ENCODE assay signal across 14 cellular contexts in the genomic region with DNA sequence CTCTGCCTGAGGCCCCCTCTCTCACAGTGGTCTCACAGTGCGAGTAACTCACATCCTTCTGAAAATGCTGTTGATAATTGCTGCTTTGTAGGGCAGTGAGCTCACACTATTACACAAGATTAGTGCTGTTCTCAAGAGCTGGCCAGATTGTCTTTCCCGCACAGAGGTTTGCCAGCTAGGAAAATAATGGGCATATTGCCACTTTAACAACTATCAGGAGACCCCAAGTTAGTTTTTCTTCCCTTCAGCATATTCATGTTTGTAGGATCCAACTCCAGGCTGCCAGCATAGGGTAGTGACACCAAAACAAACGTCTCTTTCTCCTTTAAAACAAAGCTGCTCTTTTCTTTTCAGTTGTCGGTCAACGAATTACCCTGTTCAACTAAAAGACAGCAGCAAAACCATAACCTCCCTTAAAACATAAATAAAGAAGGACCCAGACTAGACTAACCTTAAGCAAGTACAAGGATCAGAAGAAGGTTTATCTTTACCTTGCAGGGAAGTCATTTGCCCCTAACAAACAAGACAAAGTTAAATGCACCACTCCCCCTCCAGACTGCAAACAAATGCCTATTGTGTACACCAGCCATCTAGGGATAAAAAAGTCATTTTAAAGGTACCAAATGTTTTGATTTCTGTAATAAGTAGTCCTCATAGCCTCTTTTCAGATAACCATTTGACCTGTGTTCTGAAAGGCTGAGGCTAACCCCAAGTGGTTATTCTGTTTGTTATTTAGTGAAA.
DNase-seq lines count a peak whose midpoint lies in the region; ATAC-seq, FAIRE-seq and TF ChIP-seq lines count a peak whose summit lies in the region.
"Had no signal": no experiment of that assay in that cellular context is flagged by ENCODE, and none has a peak within 500 bp of the region (broad histone marks: within the 10 kb centered on the region; RNA-seq: fewer than 3 reads in every experiment).

No MANE protein-coding gene starts in this region.

- H3K36me3 ChIP-seq in cardiac muscle cell (peaks cover 85% of the 10 kb centered on the region), pancreas (no peaks in the 10 kb centered on the region)
- H3K36me3 ChIP-seq: BLaER1 treated with 17β-estradiol and CSF1 and Interleukin-3, amounts not matched to agents 10 nM and 100 nM had no signal

- ATAC-seq in pancreas (peak in 3 of 4 donors; percentile 43 to 55 (median 49)), HG02938 (IDR thresholded peaks at IDR 0.05; ENCODE audit: unreplicated experiment) (no peak), GM18502 (IDR thresholded peaks at IDR 0.05; ENCODE audit: poor library complexity, unreplicated experiment) (no peak)
- ATAC-seq: activated naive CD4-positive, alpha-beta T cell treated with anti-CD3 and anti-CD28 coated beads, Interleukin-2, amount 50 U/mL, for 72 hours had no signal

- TF ChIP-seq CTCF in cardiac muscle cell (IDR thresholded peaks at IDR 0.05; ENCODE audit: low read depth, low read length) (no peak), pancreas (IDR thresholded peaks at IDR 0.05) (no peak)

- H3K27me3 ChIP-seq in cardiac muscle cell, result no peaks in the 10 kb centered on the region
- no peaks in the 10 kb centered on the region for H3K27me3 ChIP-seq in pancreas
- H3K27me3 ChIP-seq: BLaER1 treated with 17β-estradiol and CSF1 and Interleukin-3, amounts not matched to agents 10 nM and 100 nM had no signal

- DNase-seq in COLO829 (ENCODE audit: low spot score) (peak; percentile 45), amygdala (lab: John Stamatoyannopoulos, UW) (peak in 36 of 56 donors; percentile 1 to 68 (median 24)), cardiac muscle cell (ENCODE audit: low read depth in 1 of 2, low spot score in 1 of 2) (peak in 1 of 2 donors; percentile 79), pancreas (no peak), AML-193 (lab: John Stamatoyannopoulos, UW) (no peak), 8988T (no peak)
- DNase-seq: activated CD4-positive, alpha-beta T cell treated with anti-CD3 and anti-CD28 coated beads, Interleukin-2, amount 50 U/mL, for 48 hours; NCI-H69 had no signal

- peak overlapping the region; percentile 77 for H3K27ac ChIP-seq in cardiac muscle cell
- no peak overlapping the region for H3K27ac ChIP-seq in pancreas
- H3K27ac ChIP-seq: BLaER1 treated with 17β-estradiol and CSF1 and Interleukin-3, amounts not matched to agents 10 nM and 100 nM had no signal

- H3K4me1 ChIP-seq in cardiac muscle cell (ENCODE audit: low read depth), result peaks cover 17% of the 10 kb centered on the region
- H3K4me1 ChIP-seq in pancreas, result peaks cover 0 to 12% (median 9%) of the 10 kb centered on the region in 3 donors

- 44 to 53% methylated on average over 5 of the region's 5 CpGs for WGBS in pancreas, 2 donors

- H3K4me3 ChIP-seq in cardiac muscle cell, result no peak overlapping the region
- no peak overlapping the region for H3K4me3 ChIP-seq in pancreas
- H3K4me3 ChIP-seq: BLaER1 treated with 17β-estradiol and CSF1 and Interleukin-3, amounts not matched to agents 10 nM and 100 nM; skin epidermis had no signal

- intact Hi-C loops in pancreas (cut with DNase I), result loop anchor here in 1 of 3 donors (10.0 kb wide), 1 partner anchor 1198 kb away; no protein-coding TSS in a partner anchor

- H3K9me3 ChIP-seq in cardiac muscle cell (ENCODE audit: low read depth), result no peaks in the 10 kb centered on the region
- no peaks in the 10 kb centered on the region for H3K9me3 ChIP-seq in pancreas

- no peak for FAIRE-seq in pancreas (lab: Jason Lieb, UNC)
- FAIRE-seq: endothelial cell of umbilical vein had no signal

Comparison
In these comparisons a context has a peak if more than half of its experiments do, and no peak if none do; other contexts are left out.
1. DNase-seq: peak in COLO829 (single experiment) and amygdala (36 of 56); none in pancreas (0 of 6), AML-193 (0 of 2) and 8988T (single experiment).
2. ATAC-seq: peak in pancreas (3 of 4); none in HG02938 (single experiment) and GM18502 (single experiment).